ENCODE assay signal across 8 cellular contexts in the genomic region with DNA sequence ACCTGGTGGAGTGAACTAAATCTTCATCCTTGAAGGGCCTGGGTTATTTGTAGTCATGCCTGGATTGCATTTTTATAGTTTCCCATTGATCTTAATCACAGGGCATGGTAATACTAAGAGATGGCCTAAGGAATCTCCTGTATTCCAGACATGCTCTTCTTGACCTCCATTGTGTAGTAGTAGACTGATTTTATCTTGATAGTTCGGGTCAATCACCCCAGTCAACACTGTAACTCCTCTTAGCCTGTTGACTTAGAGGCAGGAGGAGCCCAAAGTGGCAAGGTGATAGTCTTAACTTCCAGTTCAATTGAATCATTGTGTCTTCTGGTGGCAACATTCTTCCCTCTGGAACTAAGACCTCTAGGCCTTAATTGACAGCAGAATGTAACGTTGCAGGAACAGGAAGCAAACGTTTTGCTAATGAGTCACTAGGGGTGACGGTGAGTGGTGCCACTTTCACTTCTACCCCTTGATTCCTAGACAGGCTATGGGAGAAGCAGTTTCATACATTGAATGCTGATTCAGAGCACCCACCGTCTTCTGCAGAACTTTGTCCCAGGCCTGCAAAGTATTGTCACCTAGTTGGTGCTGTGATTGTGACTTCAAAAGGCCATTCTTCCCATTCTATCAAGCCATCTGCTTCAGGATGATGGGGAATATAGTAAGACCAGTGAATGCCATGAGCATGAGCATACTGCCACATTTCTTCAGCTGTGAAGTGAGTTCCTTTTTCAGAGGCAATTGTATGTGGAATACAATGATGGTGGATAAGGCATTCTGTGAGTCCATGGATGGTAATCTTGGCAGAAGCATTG. TPM values are rescaled to one million over a fixed set of nuclear protein-coding genes. Genes with fewer than 3 reads are reported as not detected.
A peak's percentile ranks its signal among the peaks of the same experiment; 100 is the strongest.
DNase-seq lines count a peak whose midpoint lies in the region; ATAC-seq and TF ChIP-seq lines count a peak whose summit lies in the region.

No MANE protein-coding gene starts in this region.

- H3K9ac ChIP-seq in neuronal stem cell (ENCODE audit: low read depth, low read length, poor library complexity), result no peak overlapping the region

- CTCF ChIA-PET in T-cell (lab: Charles Lee), result interaction anchor here in 1 of 2 donors (0.6 kb wide), 1 partner anchor 494 kb away, joined by 5 read pairs; no protein-coding TSS in a partner anchor

- no peaks in the 10 kb centered on the region for H3K27me3 Mint-ChIP-seq in activated naive CD8-positive, alpha-beta T cell treated with anti-CD3 and anti-CD28 coated beads, Interleukin-2, amount 50 U/mL, for 24 hours
- H3K27me3 Mint-ChIP-seq in osteocyte (ENCODE audit: unreplicated experiment) (no peaks in the 10 kb centered on the region), T-cell (no peaks in the 10 kb centered on the region)

- H3K4me2 ChIP-seq in neuronal stem cell (ENCODE audit: insufficient read depth, low read length, poor library complexity, severe bottlenecking), result no peak overlapping the region

- H3K23ac ChIP-seq in neuronal stem cell (ENCODE audit: low read depth, low read length, poor library complexity), result no peak overlapping the region

- H3K9me3 Mint-ChIP-seq in activated naive CD8-positive, alpha-beta T cell treated with anti-CD3 and anti-CD28 coated beads, Interleukin-2, amount 50 U/mL, for 24 hours, result no peaks in the 10 kb centered on the region
- H3K9me3 Mint-ChIP-seq in osteocyte (ENCODE audit: unreplicated experiment) (peaks cover 7% of the 10 kb centered on the region), T-cell (peaks cover 0 to 13% (median 0%) of the 10 kb centered on the region in 3 donors)

- H3K4ac ChIP-seq in neuronal stem cell (ENCODE audit: low read length), result no peak overlapping the region

- no peak overlapping the region for H2BK12ac ChIP-seq in neuronal stem cell (ENCODE audit: low read length)

- no peaks in the 10 kb centered on the region for H3K36me3 ChIP-seq in neuronal stem cell (replicated peaks in 1 of 2; ENCODE audit: control insufficient read depth in 2 of 2, insufficient read depth in 2 of 2, low read length in 2 of 2)

- H3K36me3 Mint-ChIP-seq in activated naive CD8-positive, alpha-beta T cell treated with anti-CD3 and anti-CD28 coated beads, Interleukin-2, amount 50 U/mL, for 24 hours (ENCODE audit: low read depth), result no peaks in the 10 kb centered on the region
- H3K36me3 Mint-ChIP-seq in osteocyte (ENCODE audit: unreplicated experiment) (no peaks in the 10 kb centered on the region), T-cell (no peaks in the 10 kb centered on the region)

- H3K79me1 ChIP-seq in neuronal stem cell (ENCODE audit: low read depth, low read length), result no peaks in the 10 kb centered on the region

- H3K18ac ChIP-seq in neuronal stem cell (ENCODE audit: low read length), result no peak overlapping the region

- no peak overlapping the region for H4K91ac ChIP-seq in neuronal stem cell (ENCODE audit: low read depth, low read length, poor library complexity)

- POLR2A ChIA-PET in T-cell (lab: Charles Lee), result no interaction called here

- H3K14ac ChIP-seq in neuronal stem cell (ENCODE audit: low read length), result no peak overlapping the region

- peaks cover 0 to 1% of the 10 kb centered on the region in 2 donors for H3K9me3 ChIP-seq in neuronal stem cell (replicated peaks in 1 of 2; ENCODE audit: control insufficient read depth in 2 of 2, insufficient read depth in 1 of 2, low read depth in 1 of 2, low read length in 2 of 2)

- no peak for TF ChIP-seq CTCF in osteocyte (IDR thresholded peaks at IDR 0.05)

- no CpG with 5 or more reads among the region's 5 CpGs for WGBS in neuronal stem cell (ENCODE audit: extremely low coverage in 2 of 2, insufficient read length in 2 of 2, insufficient replicate concordance in 1 of 2), 2 donors

- H2BK120ac ChIP-seq in neuronal stem cell (ENCODE audit: low read depth, low read length), result no peak overlapping the region

- H3K27ac Mint-ChIP-seq in activated naive CD8-positive, alpha-beta T cell treated with anti-CD3 and anti-CD28 coated beads, Interleukin-2, amount 50 U/mL, for 24 hours, result peak overlapping the region; percentile 52
- peak overlapping the region; percentile 8 for H3K27ac Mint-ChIP-seq in osteocyte (ENCODE audit: unreplicated experiment)
- H3K27ac Mint-ChIP-seq in T-cell, result no peak overlapping the region

- no peak overlapping the region for H4K8ac ChIP-seq in neuronal stem cell (ENCODE audit: low read depth, low read length)

- no peaks in the 10 kb centered on the region for H3K4me1 ChIP-seq in neuronal stem cell (ENCODE audit: control insufficient read depth in 2 of 2, insufficient read depth in 1 of 2, low read depth in 1 of 2, low read length in 2 of 2)

- H2BK15ac ChIP-seq in neuronal stem cell (ENCODE audit: low read length), result no peak overlapping the region

- peak; percentile 60 for ATAC-seq in GM19397 (IDR thresholded peaks at IDR 0.05; ENCODE audit: unreplicated experiment)
- peak; percentile 98 for ATAC-seq in activated naive CD8-positive, alpha-beta T cell treated with anti-CD3 and anti-CD28 coated beads, Interleukin-2, amount 50 U/mL, for 24 hours
- ATAC-seq in T-cell (replicated peaks in 1 of 4), result no peak
- ATAC-seq in HG02571 (IDR thresholded peaks at IDR 0.05; ENCODE audit: unreplicated experiment), result no peak

- peaks cover 14% of the 10 kb centered on the region for H3K4me1 Mint-ChIP-seq in activated naive CD8-positive, alpha-beta T cell treated with anti-CD3 and anti-CD28 coated beads, Interleukin-2, amount 50 U/mL, for 24 hours
- H3K4me1 Mint-ChIP-seq in osteocyte (ENCODE audit: unreplicated experiment) (peaks cover 6% of the 10 kb centered on the region), T-cell (peaks cover 0 to 4% (median 3%) of the 10 kb centered on the region in 3 donors)

- no peak overlapping the region for H3K4me3 Mint-ChIP-seq in activated naive CD8-positive, alpha-beta T cell treated with anti-CD3 and anti-CD28 coated beads, Interleukin-2, amount 50 U/mL, for 24 hours
- H3K4me3 Mint-ChIP-seq in osteocyte (ENCODE audit: unreplicated experiment), result no peak overlapping the region
- no peak overlapping the region for H3K4me3 Mint-ChIP-seq in T-cell

- no peak overlapping the region for H2BK5ac ChIP-seq in neuronal stem cell (ENCODE audit: low read length)

- no peak overlapping the region for H2AFZ ChIP-seq in neuronal stem cell (ENCODE audit: low read length)

- no peak overlapping the region for H2AK5ac ChIP-seq in neuronal stem cell (ENCODE audit: low read depth, low read length)

- H3K27ac ChIP-seq in neuronal stem cell (replicated peaks; ENCODE audit: low read length), result no peak overlapping the region

- peak; percentile 86 for DNase-seq in HT-29 (ENCODE audit: low spot score)
- DNase-seq in activated naive CD8-positive, alpha-beta T cell treated with anti-CD3 and anti-CD28 coated beads, Interleukin-2, amount 50 U/mL, for 24 hours, result peak; percentile 16
- no peak for DNase-seq in osteocyte (ENCODE audit: extremely low spot score, unreplicated experiment)
- no peak for DNase-seq in T-cell
- no peak for DNase-seq in neuronal stem cell (ENCODE audit: low spot score)
- DNase-seq in SK-N-DZ (ENCODE audit: low spot score), result no peak

- peaks cover 0 to 9% (median 0%) of the 10 kb centered on the region in 3 experiments for H3K27me3 ChIP-seq in neuronal stem cell (ENCODE audit: control insufficient read depth in 3 of 3, insufficient read depth in 3 of 3, low read depth in 1 of 3, low read length in 3 of 3)

- no peak overlapping the region for H3K4me3 ChIP-seq in neuronal stem cell (ENCODE audit: low read length in 2 of 2)

RNA-seq across cellular contexts. Expression of a gene that starts 24.0 kb away (rescaled TPM):
- 22.0 and 23.2 TPM in 2 replicates for total RNA-seq in HT-29 (2014; rRNA removed; shearing (Covaris generic))
- total RNA-seq in osteocyte (18.5 and 21.9 TPM in 2 replicates), T-cell (1 to 10 TPM in 1 of 5 donors, under 1 TPM in 2, not detected in 2; 0.35 to 1.8 (median 0.61) TPM)
- polyA plus RNA-seq in neuronal stem cell (2013, experiment 1 of 2), result 1.1 TPM
- polyA plus RNA-seq in neuronal stem cell (2013, experiment 2 of 2), result 1.3 TPM
- polyA plus RNA-seq in SK-N-DZ (2014; cell fraction: cytosol; rRNA removed), result 0.22 and 4.8 TPM in 2 replicates
- polyA plus RNA-seq in SK-N-DZ (2014; cell fraction: nucleus; rRNA removed), result 0.12 and 0.29 TPM in 2 replicates

Comparison
In these comparisons a context has a peak if more than half of its experiments do, and no peak if none do; other contexts are left out.
1. ATAC-seq: peak in GM19397 (single experiment) and activated naive CD8-positive, alpha-beta T cell treated with anti-CD3 and anti-CD28 coated beads, Interleukin-2, amount 50 U/mL, for 24 hours (single experiment); none in T-cell (0 of 4) and HG02571 (single experiment).
2. DNase-seq: peak in HT-29 (single experiment) and activated naive CD8-positive, alpha-beta T cell treated with anti-CD3 and anti-CD28 coated beads, Interleukin-2, amount 50 U/mL, for 24 hours (single experiment); none in osteocyte (single experiment), T-cell (0 of 34), neuronal stem cell (single experiment) and SK-N-DZ (single experiment).
3. H3K27ac Mint-ChIP-seq: peak in activated naive CD8-positive, alpha-beta T cell treated with anti-CD3 and anti-CD28 coated beads, Interleukin-2, amount 50 U/mL, for 24 hours (single experiment) and osteocyte (single experiment); none in T-cell (0 of 2).